Comparison of ENCODE assay signal across 8 cellular contexts in genomic region chr13:39655569-39656324, GRCh38. TPM values are rescaled to one million over a fixed set of nuclear protein-coding genes. Genes with fewer than 3 reads are reported as not detected.
DNase-seq lines count a peak whose midpoint lies in the region; ATAC-seq and TF ChIP-seq lines count a peak whose summit lies in the region.

Gene COG6, plus strand, starts transcription at chr13:39655662. Its CDS starts 65 bp downstream, at chr13:39655727.

- H3K9me3 Mint-ChIP-seq in T-helper 1 cell treated with Interleukin-12 subunit alpha and Interleukin-12 subunit beta and Interleukin-4 antibody, amounts not matched to agents 30 μg/mL and 1 μg/mL, for 36 hours: peaks cover 6% of the 10 kb centered on the region

- ATAC-seq in HG02852 (IDR thresholded peaks at IDR 0.05; ENCODE audit: unreplicated experiment) (peak; percentile 94), psoas muscle (peak; percentile 93 to 99 (median 98))

- peaks cover 0 to 8% of the 10 kb centered on the region in 2 donors for H3K4me1 ChIP-seq in right atrium auricular region
- H3K4me1 ChIP-seq in psoas muscle: peaks cover 7% of the 10 kb centered on the region
- no peaks in the 10 kb centered on the region for H3K4me1 ChIP-seq in urinary bladder (ENCODE audit: insufficient read depth)

- intact Hi-C loops in psoas muscle (cut with DNase I): no loop called here

- TF ChIP-seq POLR2A in GM15510 (IDR thresholded peaks at IDR 0.05; ENCODE audit: borderline replicate concordance, extremely low read depth, insufficient read length): peak; percentile 69

- peaks cover 1% of the 10 kb centered on the region for H3K36me3 ChIP-seq in right atrium auricular region
- peaks cover 0 to 14% of the 10 kb centered on the region in 2 donors for H3K36me3 ChIP-seq in psoas muscle (ENCODE audit: insufficient read depth in 1 of 2, low read depth in 1 of 2)
- peaks cover 1% of the 10 kb centered on the region for H3K36me3 ChIP-seq in urinary bladder (ENCODE audit: insufficient read depth)

- H3K9me3 ChIP-seq in right atrium auricular region: no peaks in the 10 kb centered on the region
- H3K9me3 ChIP-seq in psoas muscle: no peaks in the 10 kb centered on the region

- 0% methylated on average over 53 to 59 of the region's 59 CpGs for WGBS in psoas muscle, 3 donors
- under 1% methylated on average over 59 of the region's 59 CpGs for WGBS in urinary bladder

- H3K27ac Mint-ChIP-seq in T-helper 1 cell treated with Interleukin-12 subunit alpha and Interleukin-12 subunit beta and Interleukin-4 antibody, amounts not matched to agents 30 μg/mL and 1 μg/mL, for 36 hours: peak within 1 kb of the TSS; percentile 79

- TF ChIP-seq CTCF in right atrium auricular region (IDR thresholded peaks at IDR 0.05) (peak in 1 of 2 donors; percentile 44), psoas muscle (IDR thresholded peaks at IDR 0.05) (no peak)

- H3K27me3 Mint-ChIP-seq in T-helper 1 cell treated with Interleukin-12 subunit alpha and Interleukin-12 subunit beta and Interleukin-4 antibody, amounts not matched to agents 30 μg/mL and 1 μg/mL, for 36 hours (ENCODE audit: low read depth): peaks cover 4% of the 10 kb centered on the region

- H3K4me3 ChIP-seq in right atrium auricular region: peak within 1 kb of the TSS; percentile 99 to 100
- H3K4me3 ChIP-seq in psoas muscle: peak within 1 kb of the TSS; percentile 92
- peak within 1 kb of the TSS; percentile 74 for H3K4me3 ChIP-seq in urinary bladder (ENCODE audit: low read depth, low read length)

- H3K4me1 Mint-ChIP-seq in T-helper 1 cell treated with Interleukin-12 subunit alpha and Interleukin-12 subunit beta and Interleukin-4 antibody, amounts not matched to agents 30 μg/mL and 1 μg/mL, for 36 hours (ENCODE audit: low read depth): peaks cover 20% of the 10 kb centered on the region

- peak; percentile 1 for DNase-seq in NCI-H1436 treated with DMSO at 0.1 percent for 48 hours (lab: John Stamatoyannopoulos, UW)
- peak; percentile 39 to 96 (median 85) for DNase-seq in amygdala (lab: John Stamatoyannopoulos, UW)
- DNase-seq in right atrium auricular region (ENCODE audit: low spot score): peak; percentile 89
- DNase-seq in psoas muscle: peak; percentile 92 to 93

- no peaks in the 10 kb centered on the region for H3K27me3 ChIP-seq in right atrium auricular region
- no peaks in the 10 kb centered on the region for H3K27me3 ChIP-seq in psoas muscle (ENCODE audit: insufficient read depth in 3 of 3, low read length in 2 of 3)

- H3K27ac ChIP-seq in right atrium auricular region: peak within 1 kb of the TSS; percentile 87 to 88
- peak within 1 kb of the TSS; percentile 54 for H3K27ac ChIP-seq in psoas muscle
- H3K27ac ChIP-seq in urinary bladder (ENCODE audit: low read depth): no peak within 1 kb of the TSS

- H3K4me3 Mint-ChIP-seq in T-helper 1 cell treated with Interleukin-12 subunit alpha and Interleukin-12 subunit beta and Interleukin-4 antibody, amounts not matched to agents 30 μg/mL and 1 μg/mL, for 36 hours: peak within 1 kb of the TSS; percentile 92

- H3K36me3 Mint-ChIP-seq in T-helper 1 cell treated with Interleukin-12 subunit alpha and Interleukin-12 subunit beta and Interleukin-4 antibody, amounts not matched to agents 30 μg/mL and 1 μg/mL, for 36 hours (ENCODE audit: low read depth): peaks cover 9% of the 10 kb centered on the region

RNA-seq across cellular contexts. Expression of gene COG6, which starts in this region (rescaled TPM):
- total RNA-seq in right atrium auricular region (10 to 100 TPM; 16.2 to 23.2 TPM), psoas muscle (10 to 100 TPM in 3 of 4 donors, 1 to 10 TPM in 1; 7.5 to 26.4 (median 13.2) TPM), urinary bladder (88.8 TPM)
- polyA plus RNA-seq in psoas muscle (1 to 10 TPM; 4.3 to 9.8 (median 5.6) TPM), urinary bladder (13.4 TPM)

Comparison
In these comparisons a context has a peak if more than half of its experiments do, and no peak if none do; other contexts are left out.
1. DNase-seq: peak in every context shown above with its lines; median percentile 92 in psoas muscle; 89 in right atrium auricular region; 85 in amygdala; 1 in NCI-H1436 treated with DMSO at 0.1 percent for 48 hours.